ENCODE assay signal across 8 cellular contexts in the genomic region with DNA sequence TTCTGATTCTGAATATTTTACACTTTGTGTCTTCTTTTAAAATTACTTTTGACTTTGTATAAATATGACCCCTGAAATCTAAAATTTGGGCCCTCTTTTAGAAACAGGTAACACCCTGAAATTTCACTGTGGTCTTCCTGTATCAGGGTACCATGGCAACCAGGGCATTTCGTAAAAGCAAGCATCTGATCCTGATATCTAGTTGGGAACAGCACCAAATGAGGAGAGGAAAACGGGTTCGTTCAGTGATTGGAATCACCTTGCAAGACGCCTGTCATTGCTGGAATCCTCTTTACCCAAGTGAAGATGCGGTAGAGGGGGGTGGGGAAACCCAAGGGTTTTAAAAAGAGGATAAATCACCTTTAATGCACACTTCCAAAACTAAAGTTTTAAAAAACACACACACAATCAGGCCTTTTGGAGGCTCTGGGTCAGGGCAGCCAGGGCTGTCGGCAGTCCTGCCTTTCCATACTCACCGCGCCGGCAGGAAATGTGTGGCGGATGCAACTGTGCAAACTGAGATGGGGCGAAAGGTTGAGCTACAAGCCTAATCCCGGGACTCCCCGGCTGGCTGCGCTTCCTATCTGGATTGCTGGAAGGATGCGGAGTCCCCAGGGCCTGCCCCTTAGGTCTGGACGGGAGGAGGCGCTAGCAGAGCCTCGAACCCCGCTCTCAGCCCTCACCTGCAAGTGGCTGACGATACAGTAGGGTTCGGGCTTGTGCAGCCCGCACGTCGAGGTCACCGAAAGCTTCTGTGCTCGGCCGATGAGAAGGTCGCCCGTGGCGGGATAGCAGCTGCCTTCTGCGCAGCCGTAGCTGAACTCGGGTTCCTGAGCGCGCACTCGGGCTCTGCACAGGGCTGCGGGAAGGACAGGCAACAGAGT. TPM values are rescaled to one million over a fixed set of nuclear protein-coding genes. Genes with fewer than 3 reads are reported as not detected.
DNase-seq lines count a peak whose midpoint lies in the region; ATAC-seq and TF ChIP-seq lines count a peak whose summit lies in the region.

No MANE protein-coding gene starts in this region.

- H3K27ac ChIP-seq in foreskin keratinocyte (peak overlapping the region; percentile 32), ovary (no peak overlapping the region)

- H3K4me1 ChIP-seq in foreskin keratinocyte (peaks cover 49% of the 10 kb centered on the region), ovary (ENCODE audit: insufficient read depth) (peaks cover 3% of the 10 kb centered on the region)

- no peak for TF ChIP-seq CTCF in GM13976 (IDR thresholded peaks at IDR 0.05; ENCODE audit: borderline replicate concordance, control extremely low read depth, extremely low read depth, insufficient read depth, missing control alignments)
- no peak for TF ChIP-seq CTCF in WTC11 (IDR thresholded peaks at IDR 0.05)
- peak; percentile 57 for TF ChIP-seq CTCF in foreskin keratinocyte (conservative IDR thresholded peaks at IDR 0.05)
- no peak for TF ChIP-seq CTCF in ovary (IDR thresholded peaks at IDR 0.05)

- no peak for TF ChIP-seq EP300 in ovary (IDR thresholded peaks at IDR 0.05)

- in situ Hi-C loops in GM13976 (cut with MboI; ENCODE audit: low sequenced_read_pairs, unreplicated experiment): no loop called here

- TF ChIP-seq POLR2A in ovary (IDR thresholded peaks at IDR 0.05): no peak

- POLR2A ChIA-PET in WTC11 (lab: Charles Lee): no interaction called here

- WGBS in ovary, 3 donors: 13 to 15% (median 14%) methylated on average over 36 to 37 of the region's 37 CpGs

- no peaks in the 10 kb centered on the region for H3K9me3 Mint-ChIP-seq in WTC11

- no peak overlapping the region for H3K27ac Mint-ChIP-seq in WTC11

- H3K27me3 Mint-ChIP-seq in WTC11 (ENCODE audit: low read depth): peaks cover 51% of the 10 kb centered on the region

- H3K27me3 ChIP-seq in foreskin keratinocyte: no peaks in the 10 kb centered on the region
- H3K27me3 ChIP-seq in ovary: no peaks in the 10 kb centered on the region

- peak; percentile 20 for DNase-seq in GM13976 (ENCODE audit: low spot score)
- peak; percentile 79 for DNase-seq in WTC11 (ENCODE audit: low spot score)
- DNase-seq in foreskin keratinocyte: peak in 1 of 2 donors; percentile 56
- DNase-seq in ovary: peak; percentile 21 to 55 (median 48)
- DNase-seq in NCI-H510A (lab: John Stamatoyannopoulos, UW): no peak
- no peak for DNase-seq in NCI-H345 (lab: John Stamatoyannopoulos, UW)

- H3K4me3 ChIP-seq in ovary: peak overlapping the region; percentile 56

- intact Hi-C loops in ovary (cut with DNase I): loop anchor here in 1 of 4 donors (10.0 kb wide), 1 partner anchor 144 kb away; no protein-coding TSS in a partner anchor

- H3K36me3 ChIP-seq in ovary: no peaks in the 10 kb centered on the region

- H3K4me1 Mint-ChIP-seq in WTC11: peaks cover 36% of the 10 kb centered on the region

- peaks cover 14% of the 10 kb centered on the region for H3K36me3 Mint-ChIP-seq in WTC11

- CTCF ChIA-PET in WTC11 (lab: Charles Lee): interaction anchor here (0.7 to 5.8 kb wide), 8 partner anchors 14 to 145 kb away, joined by 3 to 37 read pairs (median 4); no protein-coding TSS in a partner anchor

- H3K9me3 ChIP-seq in ovary: no peaks in the 10 kb centered on the region

- H3K4me3 Mint-ChIP-seq in WTC11: peak overlapping the region; percentile 90

- peak; percentile 82 for ATAC-seq in WTC11
- ATAC-seq in foreskin keratinocyte: peak; percentile 39
- no peak for ATAC-seq in GM18517 (IDR thresholded peaks at IDR 0.05; ENCODE audit: unreplicated experiment)
- no peak for ATAC-seq in GM21367 (IDR thresholded peaks at IDR 0.05; ENCODE audit: unreplicated experiment)

TF ChIP-seq in WTC11, 78 proteins besides CTCF, POLR2A, EP300 and RAD21 (continues in another document):
- TF ChIP-seq, protein P1, sequence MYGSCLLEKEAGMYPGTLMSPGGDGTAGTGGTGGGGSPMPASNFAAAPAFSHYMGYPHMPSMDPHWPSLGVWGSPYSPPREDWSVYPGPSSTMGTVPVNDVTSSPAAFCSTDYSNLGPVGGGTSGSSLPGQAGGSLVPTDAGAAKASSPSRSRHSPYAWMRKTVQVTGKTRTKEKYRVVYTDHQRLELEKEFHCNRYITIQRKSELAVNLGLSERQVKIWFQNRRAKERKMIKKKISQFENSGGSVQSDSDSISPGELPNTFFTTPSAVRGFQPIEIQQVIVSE (CRISPR knock-in tag; IDR thresholded peaks at IDR 0.05; ENCODE audit: borderline replicate concordance): no peak
- TF ChIP-seq JAZF1 (CRISPR knock-in tag; IDR thresholded peaks at IDR 0.05) (no peak), ZNF121 (CRISPR knock-in tag; IDR thresholded peaks at IDR 0.05) (peak; percentile 61; the same call in 1 of the 2 replicates), SP1 (CRISPR knock-in tag; conservative IDR thresholded peaks at IDR 0.05) (no peak), FOXP1 (CRISPR knock-in tag; IDR thresholded peaks at IDR 0.05; ENCODE audit: borderline replicate concordance) (no peak), IRF2 (CRISPR knock-in tag; IDR thresholded peaks at IDR 0.05; ENCODE audit: borderline replicate concordance, low read depth) (no peak), ETV6 (CRISPR knock-in tag; IDR thresholded peaks at IDR 0.05) (0 out of 2 replicates have a peak, but pooled peaks have one; percentile 12), JUN (CRISPR knock-in tag; IDR thresholded peaks at IDR 0.05) (no peak), ZNF219 (CRISPR knock-in tag; IDR thresholded peaks at IDR 0.05; ENCODE audit: borderline replicate concordance) (no peak), TEAD1 (CRISPR knock-in tag; IDR thresholded peaks at IDR 0.05) (0 out of 2 replicates have a peak, but pooled peaks have one; percentile 65), GRHL2 (CRISPR knock-in tag; IDR thresholded peaks at IDR 0.05; ENCODE audit: insufficient replicate concordance, severe bottlenecking) (no peak), ATF1 (CRISPR knock-in tag; IDR thresholded peaks at IDR 0.05) (no peak)
- TF ChIP-seq, protein P2, sequence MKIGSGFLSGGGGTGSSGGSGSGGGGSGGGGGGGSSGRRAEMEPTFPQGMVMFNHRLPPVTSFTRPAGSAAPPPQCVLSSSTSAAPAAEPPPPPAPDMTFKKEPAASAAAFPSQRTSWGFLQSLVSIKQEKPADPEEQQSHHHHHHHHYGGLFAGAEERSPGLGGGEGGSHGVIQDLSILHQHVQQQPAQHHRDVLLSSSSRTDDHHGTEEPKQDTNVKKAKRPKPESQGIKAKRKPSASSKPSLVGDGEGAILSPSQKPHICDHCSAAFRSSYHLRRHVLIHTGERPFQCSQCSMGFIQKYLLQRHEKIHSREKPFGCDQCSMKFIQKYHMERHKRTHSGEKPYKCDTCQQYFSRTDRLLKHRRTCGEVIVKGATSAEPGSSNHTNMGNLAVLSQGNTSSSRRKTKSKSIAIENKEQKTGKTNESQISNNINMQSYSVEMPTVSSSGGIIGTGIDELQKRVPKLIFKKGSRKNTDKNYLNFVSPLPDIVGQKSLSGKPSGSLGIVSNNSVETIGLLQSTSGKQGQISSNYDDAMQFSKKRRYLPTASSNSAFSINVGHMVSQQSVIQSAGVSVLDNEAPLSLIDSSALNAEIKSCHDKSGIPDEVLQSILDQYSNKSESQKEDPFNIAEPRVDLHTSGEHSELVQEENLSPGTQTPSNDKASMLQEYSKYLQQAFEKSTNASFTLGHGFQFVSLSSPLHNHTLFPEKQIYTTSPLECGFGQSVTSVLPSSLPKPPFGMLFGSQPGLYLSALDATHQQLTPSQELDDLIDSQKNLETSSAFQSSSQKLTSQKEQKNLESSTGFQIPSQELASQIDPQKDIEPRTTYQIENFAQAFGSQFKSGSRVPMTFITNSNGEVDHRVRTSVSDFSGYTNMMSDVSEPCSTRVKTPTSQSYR (CRISPR knock-in tag; IDR thresholded peaks at IDR 0.05): no peak
- TF ChIP-seq, protein P3, sequence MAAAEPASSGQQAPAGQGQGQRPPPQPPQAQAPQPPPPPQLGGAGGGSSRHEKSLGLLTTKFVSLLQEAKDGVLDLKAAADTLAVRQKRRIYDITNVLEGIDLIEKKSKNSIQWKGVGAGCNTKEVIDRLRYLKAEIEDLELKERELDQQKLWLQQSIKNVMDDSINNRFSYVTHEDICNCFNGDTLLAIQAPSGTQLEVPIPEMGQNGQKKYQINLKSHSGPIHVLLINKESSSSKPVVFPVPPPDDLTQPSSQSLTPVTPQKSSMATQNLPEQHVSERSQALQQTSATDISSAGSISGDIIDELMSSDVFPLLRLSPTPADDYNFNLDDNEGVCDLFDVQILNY (CRISPR knock-in tag; IDR thresholded peaks at IDR 0.05): no peak
- TF ChIP-seq, protein P4, sequence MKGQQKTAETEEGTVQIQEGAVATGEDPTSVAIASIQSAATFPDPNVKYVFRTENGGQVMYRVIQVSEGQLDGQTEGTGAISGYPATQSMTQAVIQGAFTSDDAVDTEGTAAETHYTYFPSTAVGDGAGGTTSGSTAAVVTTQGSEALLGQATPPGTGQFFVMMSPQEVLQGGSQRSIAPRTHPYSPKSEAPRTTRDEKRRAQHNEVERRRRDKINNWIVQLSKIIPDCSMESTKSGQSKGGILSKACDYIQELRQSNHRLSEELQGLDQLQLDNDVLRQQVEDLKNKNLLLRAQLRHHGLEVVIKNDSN (CRISPR knock-in tag; IDR thresholded peaks at IDR 0.05): no peak
- TF ChIP-seq, protein P5, sequence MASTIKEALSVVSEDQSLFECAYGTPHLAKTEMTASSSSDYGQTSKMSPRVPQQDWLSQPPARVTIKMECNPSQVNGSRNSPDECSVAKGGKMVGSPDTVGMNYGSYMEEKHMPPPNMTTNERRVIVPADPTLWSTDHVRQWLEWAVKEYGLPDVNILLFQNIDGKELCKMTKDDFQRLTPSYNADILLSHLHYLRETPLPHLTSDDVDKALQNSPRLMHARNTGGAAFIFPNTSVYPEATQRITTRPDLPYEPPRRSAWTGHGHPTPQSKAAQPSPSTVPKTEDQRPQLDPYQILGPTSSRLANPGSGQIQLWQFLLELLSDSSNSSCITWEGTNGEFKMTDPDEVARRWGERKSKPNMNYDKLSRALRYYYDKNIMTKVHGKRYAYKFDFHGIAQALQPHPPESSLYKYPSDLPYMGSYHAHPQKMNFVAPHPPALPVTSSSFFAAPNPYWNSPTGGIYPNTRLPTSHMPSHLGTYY (CRISPR knock-in tag; IDR thresholded peaks at IDR 0.05): no peak
- TF ChIP-seq, protein P6, sequence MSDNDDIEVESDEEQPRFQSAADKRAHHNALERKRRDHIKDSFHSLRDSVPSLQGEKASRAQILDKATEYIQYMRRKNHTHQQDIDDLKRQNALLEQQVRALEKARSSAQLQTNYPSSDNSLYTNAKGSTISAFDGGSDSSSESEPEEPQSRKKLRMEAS (CRISPR knock-in tag; IDR thresholded peaks at IDR 0.05): peak; percentile 71; the same call in 1 of the 2 replicates

RNA-seq across cellular contexts. Expression of a gene that starts 1.8 kb away (rescaled TPM):
- total RNA-seq in WTC11 (2021) (77.8 to 101 TPM (median 78.4 TPM) in 3 replicates), foreskin keratinocyte (179 and 219 TPM in 2 replicates), ovary (100 to 1,000 TPM in 1 of 7 donors, 10 to 100 TPM in 6; 10.2 to 151 (median 65.0) TPM)
- polyA plus RNA-seq in foreskin keratinocyte (120 and 135 TPM in 2 replicates), ovary (100 to 1,000 TPM in 1 of 2 donors, 10 to 100 TPM in 1; 49.2 to 148 TPM)

Comparison
In these comparisons a context has a peak if more than half of its experiments do, and no peak if none do; other contexts are left out.
1. DNase-seq: peak in GM13976 (single experiment), WTC11 (single experiment) and ovary (5 of 5); none in NCI-H510A (single experiment) and NCI-H345 (single experiment).
2. ATAC-seq: peak in WTC11 (single experiment) and foreskin keratinocyte (single experiment); none in GM18517 (single experiment) and GM21367 (single experiment).